ENCODE assay signal across 22 cellular contexts in genomic region chr5:137668574-137669093, GRCh38.
DNase-seq lines count a peak whose midpoint lies in the region; ATAC-seq, FAIRE-seq and TF ChIP-seq lines count a peak whose summit lies in the region.
"Had no signal": no experiment of that assay in that cellular context is flagged by ENCODE, and none has a peak within 500 bp of the region (broad histone marks: within the 10 kb centered on the region; RNA-seq: fewer than 3 reads in every experiment).

No MANE protein-coding gene starts in this region.

- H3K4me1 ChIP-seq in endocrine pancreas (ENCODE audit: control insufficient read depth, insufficient read depth, low read length) (peaks cover 7% of the 10 kb centered on the region), pancreas (peaks cover 24 to 41% (median 41%) of the 10 kb centered on the region in 3 donors), foreskin keratinocyte (no peaks in the 10 kb centered on the region)
- H3K4me1 ChIP-seq: Caco-2 had no signal

- H3K27me3 ChIP-seq in endocrine pancreas (ENCODE audit: control insufficient read depth, insufficient read depth, low read length) = no peaks in the 10 kb centered on the region
- H3K27me3 ChIP-seq in pancreas = no peaks in the 10 kb centered on the region
- no peaks in the 10 kb centered on the region for H3K27me3 ChIP-seq in foreskin keratinocyte

- H3K36me3 ChIP-seq in endocrine pancreas (ENCODE audit: control insufficient read depth, insufficient read depth, low read length) (no peaks in the 10 kb centered on the region), pancreas (no peaks in the 10 kb centered on the region)

- DNase-seq in Caki2 (ENCODE audit: low read depth) (peak; percentile 12), left lobe of liver (ENCODE audit: low spot score) (no peak), pancreas (no peak), foreskin keratinocyte (no peak), AML-193 (lab: John Stamatoyannopoulos, UW) (no peak)
- DNase-seq: Caco-2, DMS79, NCI-H1417, NCI-H187 treated with DMSO at 0.1 percent for 48 hours, NCI-H345, NCI-H526, PC-9, SIG-M5 had no signal

- no peak for TF ChIP-seq CTCF in pancreas (IDR thresholded peaks at IDR 0.05)
- TF ChIP-seq CTCF in foreskin keratinocyte (conservative IDR thresholded peaks at IDR 0.05) = no peak

- in situ Hi-C loops in Caki2 (cut with HindIII; ENCODE audit: low pct_unique_long_range_greater_than_20kb, low sequenced_read_pairs) = no loop called here

- H3K4me3 ChIP-seq in endocrine pancreas (ENCODE audit: control insufficient read depth, insufficient read depth, low read length) (peak overlapping the region; percentile 3), pancreas (no peak overlapping the region)
- H3K4me3 ChIP-seq: PC-9 had no signal

- no peaks in the 10 kb centered on the region for H3K9me3 ChIP-seq in endocrine pancreas (ENCODE audit: control insufficient read depth, low read length)
- no peaks in the 10 kb centered on the region for H3K9me3 ChIP-seq in pancreas
- H3K9me3 ChIP-seq: Caco-2 had no signal

- no peak overlapping the region for H3K9ac ChIP-seq in endocrine pancreas (ENCODE audit: control insufficient read depth, insufficient read depth, low read length)
- H3K9ac ChIP-seq: KMS-11 had no signal

- peak; percentile 69 for ATAC-seq in left lobe of liver
- peak in 3 of 4 donors; percentile 14 to 53 (median 24) for ATAC-seq in pancreas
- ATAC-seq in GM18870 (IDR thresholded peaks at IDR 0.05; ENCODE audit: unreplicated experiment) = no peak
- no peak for ATAC-seq in foreskin keratinocyte
- ATAC-seq in GM21515 (IDR thresholded peaks at IDR 0.05; ENCODE audit: unreplicated experiment) = no peak
- ATAC-seq: SK-N-SH treated with all-trans-retinoic acid at 6 μM for 48 hours had no signal

- FAIRE-seq in pancreas (lab: Jason Lieb, UNC) = no peak
- FAIRE-seq: GM12892, GM18507, H54 had no signal

- 45 to 48% methylated on average over 5 of the region's 5 CpGs for WGBS in pancreas, 2 donors

- intact Hi-C loops in pancreas (cut with DNase I) = no loop called here

- H3K27ac ChIP-seq in pancreas (peak overlapping the region in 2 of 4 donors; percentile 22 to 48), foreskin keratinocyte (no peak overlapping the region)
- H3K27ac ChIP-seq: KMS-11, PC-9, RWPE1 had no signal

Comparison
In these comparisons a context has a peak if more than half of its experiments do, and no peak if none do; other contexts are left out.
1. ATAC-seq: peak in left lobe of liver (single experiment) and pancreas (3 of 4); none in GM18870 (single experiment), foreskin keratinocyte (single experiment) and GM21515 (single experiment).